ENCODE assay signal across 9 cellular contexts in the genomic region with DNA sequence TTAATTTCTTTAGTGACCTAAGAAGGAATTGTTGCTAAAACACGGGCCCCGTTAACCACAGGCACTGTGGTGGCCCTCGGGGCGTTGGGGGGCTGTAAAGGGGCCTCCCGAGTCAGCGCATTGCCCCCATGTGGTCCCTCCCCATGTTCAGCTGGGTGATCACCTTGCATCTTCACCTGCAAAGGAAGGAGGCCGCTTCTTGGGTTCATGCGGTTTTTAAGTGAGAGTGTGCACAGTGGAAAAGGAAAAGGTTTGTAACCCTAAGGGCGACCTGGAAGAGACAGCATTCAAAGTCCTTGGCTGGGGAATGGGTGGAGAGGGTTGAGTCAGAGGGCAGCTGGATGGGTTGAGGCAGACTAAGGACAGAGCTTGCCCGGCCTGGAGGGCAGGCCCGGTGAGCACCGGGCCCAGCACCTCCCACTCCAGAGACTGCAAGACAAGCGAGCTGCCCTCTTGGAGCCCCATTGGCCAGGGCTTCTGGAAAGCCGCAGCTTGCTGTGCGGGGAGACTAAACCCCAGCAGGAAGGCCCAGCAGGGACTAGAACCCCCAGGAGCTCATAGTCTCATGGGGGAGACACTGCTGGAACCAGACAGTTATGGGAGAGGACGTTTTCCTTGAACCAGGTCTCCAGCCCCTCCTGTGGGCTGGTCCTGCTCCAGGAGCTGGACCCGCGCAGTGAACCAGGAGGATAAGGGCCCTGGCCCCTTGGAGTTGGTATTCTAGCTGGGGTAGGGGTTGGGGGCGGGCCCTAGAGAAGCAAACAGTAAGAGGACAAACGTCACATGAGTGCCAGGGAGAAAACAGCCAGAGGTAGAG. TPM values are rescaled to one million over a fixed set of nuclear protein-coding genes. Genes with fewer than 3 reads are reported as not detected.
DNase-seq lines count a peak whose midpoint lies in the region; ATAC-seq and TF ChIP-seq lines count a peak whose summit lies in the region.
"Had no signal": no experiment of that assay in that cellular context is flagged by ENCODE, and none has a peak within 500 bp of the region (broad histone marks: within the 10 kb centered on the region; RNA-seq: fewer than 3 reads in every experiment).

No MANE protein-coding gene starts in this region.

- H3K36me3 Mint-ChIP-seq in GM23338 (ENCODE audit: low read depth) = peaks cover 32% of the 10 kb centered on the region
- H3K36me3 Mint-ChIP-seq in activated naive CD8-positive, alpha-beta T cell treated with anti-CD3 and anti-CD28 coated beads for 36 hours = peaks cover 22% of the 10 kb centered on the region

- no peak overlapping the region for H3K9ac ChIP-seq in smooth muscle cell (ENCODE audit: low read depth)

- H3K4me1 Mint-ChIP-seq in GM23338 = peaks cover 20% of the 10 kb centered on the region
- peaks cover 46% of the 10 kb centered on the region for H3K4me1 Mint-ChIP-seq in activated naive CD8-positive, alpha-beta T cell treated with anti-CD3 and anti-CD28 coated beads for 36 hours

- H3K4me3 ChIP-seq in GM23338 (no peak overlapping the region), right cardiac atrium (ENCODE audit: low read length) (no peak overlapping the region), smooth muscle cell (no peak overlapping the region)

- H3K79me2 ChIP-seq in GM23338 (replicated peaks; ENCODE audit: insufficient read depth) = no peaks in the 10 kb centered on the region
- H3K79me2 ChIP-seq in smooth muscle cell (ENCODE audit: low read depth) = no peaks in the 10 kb centered on the region

- 66% methylated on average over 20 of the region's 20 CpGs for WGBS in right cardiac atrium
- WGBS in smooth muscle cell (ENCODE audit: low lambda C conversion rate) = 76% methylated on average over 20 of the region's 20 CpGs

- H3K27ac Mint-ChIP-seq in GM23338 = peak overlapping the region; percentile 10; the same call in 1 of the 2 replicates
- H3K27ac Mint-ChIP-seq in activated naive CD8-positive, alpha-beta T cell treated with anti-CD3 and anti-CD28 coated beads for 36 hours = peak overlapping the region; percentile 23
- H3K27ac Mint-ChIP-seq: activated B cell treated with CpG ODN at 0.5 μM for 24 hours had no signal

- peaks cover 16% of the 10 kb centered on the region for H3K9me3 Mint-ChIP-seq in GM23338
- no peaks in the 10 kb centered on the region for H3K9me3 Mint-ChIP-seq in activated naive CD8-positive, alpha-beta T cell treated with anti-CD3 and anti-CD28 coated beads for 36 hours
- H3K9me3 Mint-ChIP-seq: activated B cell treated with CpG ODN at 0.5 μM for 24 hours had no signal

- H4K20me1 ChIP-seq in GM23338 (replicated peaks; ENCODE audit: insufficient read depth) (peaks cover 4% of the 10 kb centered on the region), smooth muscle cell (ENCODE audit: low read depth) (peaks cover 49% of the 10 kb centered on the region)

- TF ChIP-seq CTCF in GM23338 (conservative IDR thresholded peaks at IDR 0.05; ENCODE audit: low read depth in 2 of 2) = no peak
- no peak for TF ChIP-seq CTCF in smooth muscle cell (IDR thresholded peaks at IDR 0.05; ENCODE audit: borderline replicate concordance, insufficient read depth, poor library complexity, severe bottlenecking)

- H3K4me2 ChIP-seq in GM23338 (no peak overlapping the region), smooth muscle cell (no peak overlapping the region)

- H3K4me3 Mint-ChIP-seq in GM23338 = no peak overlapping the region
- no peak overlapping the region for H3K4me3 Mint-ChIP-seq in activated naive CD8-positive, alpha-beta T cell treated with anti-CD3 and anti-CD28 coated beads for 36 hours
- H3K4me3 Mint-ChIP-seq: activated B cell treated with CpG ODN at 0.5 μM for 24 hours had no signal

- intact Hi-C loops in right cardiac atrium (cut with DNase I) = loop anchor here (5.0 to 10.0 kb wide), 4 partner anchors 225 to 1095 kb away; no protein-coding TSS in a partner anchor

- H3K27ac ChIP-seq in GM23338 (ENCODE audit: low read depth) (no peak overlapping the region), right cardiac atrium (ENCODE audit: low read length) (peak overlapping the region; percentile 93), smooth muscle cell (ENCODE audit: low read depth) (peak overlapping the region; percentile 59)

- ATAC-seq in GM23338 = peak; percentile 23
- peak; percentile 15 to 44 for ATAC-seq in right cardiac atrium
- no peak for ATAC-seq in GM18909 (IDR thresholded peaks at IDR 0.05; ENCODE audit: poor library complexity, unreplicated experiment)
- ATAC-seq in GM19023 (IDR thresholded peaks at IDR 0.05; ENCODE audit: unreplicated experiment) = no peak

- H3K36me3 ChIP-seq in GM23338 (ENCODE audit: insufficient read depth) = peaks cover 6% of the 10 kb centered on the region; the same call in 1 of the 2 replicates
- peaks cover 7% of the 10 kb centered on the region for H3K36me3 ChIP-seq in smooth muscle cell (ENCODE audit: low read depth)

- DNase-seq in GM23338 (ENCODE audit: low spot score) (no peak), right cardiac atrium (peak; percentile 44 to 72 (median 67)), smooth muscle cell (lab: John Stamatoyannopoulos, UW; ENCODE audit: unreplicated experiment) (no peak), NCI-H1694 treated with DMSO at 0.1 percent for 48 hours (lab: John Stamatoyannopoulos, UW) (no peak), CD1c-positive myeloid dendritic cell (ENCODE audit: extremely low spot score) (no peak)
- no peak for DNase-seq in activated naive CD8-positive, alpha-beta T cell treated with anti-CD3 and anti-CD28 coated beads for 36 hours

- H2AFZ ChIP-seq in GM23338 (no peak overlapping the region), smooth muscle cell (ENCODE audit: low read depth) (no peak overlapping the region)

- peaks cover 20% of the 10 kb centered on the region for H3K27me3 Mint-ChIP-seq in GM23338 (ENCODE audit: insufficient read depth, low read depth, poor library complexity)
- no peaks in the 10 kb centered on the region for H3K27me3 Mint-ChIP-seq in activated naive CD8-positive, alpha-beta T cell treated with anti-CD3 and anti-CD28 coated beads for 36 hours
- H3K27me3 Mint-ChIP-seq: activated B cell treated with CpG ODN at 0.5 μM for 24 hours had no signal

- H3K27me3 ChIP-seq in GM23338 (ENCODE audit: insufficient read depth) (no peaks in the 10 kb centered on the region), right cardiac atrium (ENCODE audit: control insufficient read depth, insufficient read depth) (no peaks in the 10 kb centered on the region), smooth muscle cell (ENCODE audit: low read depth) (no peaks in the 10 kb centered on the region)

- H3F3A ChIP-seq in GM23338 (replicated peaks; ENCODE audit: low read depth) (peaks cover 15% of the 10 kb centered on the region), smooth muscle cell (ENCODE audit: low read depth) (peaks cover 25% of the 10 kb centered on the region)

- H3K9me3 ChIP-seq in right cardiac atrium (ENCODE audit: control insufficient read depth, low read length) = no peaks in the 10 kb centered on the region
- H3K9me3 ChIP-seq in smooth muscle cell (replicated peaks; ENCODE audit: low read depth) = no peaks in the 10 kb centered on the region

- H3K4me1 ChIP-seq in GM23338 (ENCODE audit: insufficient read depth) (no peaks in the 10 kb centered on the region), right cardiac atrium (ENCODE audit: control insufficient read depth, insufficient read depth, low read length) (peaks cover 24% of the 10 kb centered on the region), smooth muscle cell (ENCODE audit: low read depth) (no peaks in the 10 kb centered on the region)

- H3K9me2 ChIP-seq in GM23338 (ENCODE audit: insufficient read depth) = no peaks in the 10 kb centered on the region

TF ChIP-seq in GM23338, 12 proteins besides CTCF, POLR2A, EP300 and RAD21 (continues in another document):
- TF ChIP-seq NANOG (IDR thresholded peaks at IDR 0.05; ENCODE audit: borderline replicate concordance) = no peak
- no peak for TF ChIP-seq EZH2 (IDR thresholded peaks at IDR 0.05; ENCODE audit: low read depth, unreplicated experiment)
- TF ChIP-seq ZNF331 (CRISPR knock-in tag; IDR thresholded peaks at IDR 0.05; ENCODE audit: low read depth) = no peak
- no peak for TF ChIP-seq EZH2phosphoT487 (IDR thresholded peaks at IDR 0.05; ENCODE audit: unreplicated experiment)
- TF ChIP-seq CREB1 (CRISPR knock-in tag; IDR thresholded peaks at IDR 0.05; ENCODE audit: low read depth) = no peak
- TF ChIP-seq POLR2AphosphoS5 (IDR thresholded peaks at IDR 0.05; ENCODE audit: low read depth) = no peak
- TF ChIP-seq, protein P1, sequence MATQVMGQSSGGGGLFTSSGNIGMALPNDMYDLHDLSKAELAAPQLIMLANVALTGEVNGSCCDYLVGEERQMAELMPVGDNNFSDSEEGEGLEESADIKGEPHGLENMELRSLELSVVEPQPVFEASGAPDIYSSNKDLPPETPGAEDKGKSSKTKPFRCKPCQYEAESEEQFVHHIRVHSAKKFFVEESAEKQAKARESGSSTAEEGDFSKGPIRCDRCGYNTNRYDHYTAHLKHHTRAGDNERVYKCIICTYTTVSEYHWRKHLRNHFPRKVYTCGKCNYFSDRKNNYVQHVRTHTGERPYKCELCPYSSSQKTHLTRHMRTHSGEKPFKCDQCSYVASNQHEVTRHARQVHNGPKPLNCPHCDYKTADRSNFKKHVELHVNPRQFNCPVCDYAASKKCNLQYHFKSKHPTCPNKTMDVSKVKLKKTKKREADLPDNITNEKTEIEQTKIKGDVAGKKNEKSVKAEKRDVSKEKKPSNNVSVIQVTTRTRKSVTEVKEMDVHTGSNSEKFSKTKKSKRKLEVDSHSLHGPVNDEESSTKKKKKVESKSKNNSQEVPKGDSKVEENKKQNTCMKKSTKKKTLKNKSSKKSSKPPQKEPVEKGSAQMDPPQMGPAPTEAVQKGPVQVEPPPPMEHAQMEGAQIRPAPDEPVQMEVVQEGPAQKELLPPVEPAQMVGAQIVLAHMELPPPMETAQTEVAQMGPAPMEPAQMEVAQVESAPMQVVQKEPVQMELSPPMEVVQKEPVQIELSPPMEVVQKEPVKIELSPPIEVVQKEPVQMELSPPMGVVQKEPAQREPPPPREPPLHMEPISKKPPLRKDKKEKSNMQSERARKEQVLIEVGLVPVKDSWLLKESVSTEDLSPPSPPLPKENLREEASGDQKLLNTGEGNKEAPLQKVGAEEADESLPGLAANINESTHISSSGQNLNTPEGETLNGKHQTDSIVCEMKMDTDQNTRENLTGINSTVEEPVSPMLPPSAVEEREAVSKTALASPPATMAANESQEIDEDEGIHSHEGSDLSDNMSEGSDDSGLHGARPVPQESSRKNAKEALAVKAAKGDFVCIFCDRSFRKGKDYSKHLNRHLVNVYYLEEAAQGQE (IDR thresholded peaks at IDR 0.05; ENCODE audit: unreplicated experiment) = no peak

RNA-seq across cellular contexts. Expression of gene RGMA, which starts 59.2 kb away (rescaled TPM):
- total RNA-seq in GM23338 (2014; rRNA removed; shearing (Covaris generic)) = 24.6 and 34.2 TPM in 2 replicates
- polyA plus RNA-seq in GM23338 (2016; fragmentation: Nextera tagmentation; extraction: Ambion mirVana) (36.5 and 36.6 TPM in 2 replicates), right cardiac atrium (10.8 TPM), smooth muscle cell (0.35 and 0.72 TPM in 2 replicates)
- total RNA-seq in activated naive CD8-positive, alpha-beta T cell treated with anti-CD3 and anti-CD28 coated beads for 36 hours = under 1 TPM; 0.08 TPM
- total RNA-seq in right cardiac atrium (10 to 100 TPM in 3 of 4 donors, 1 to 10 TPM in 1; 9.2 to 16.4 (median 12.8) TPM), smooth muscle cell (0.04 TPM in 1 of 2 replicates, not detected in the other)
- total RNA-seq: activated B cell treated with CpG ODN at 0.5 μM for 24 hours had no signal

Comparison
In these comparisons a context has a peak if more than half of its experiments do, and no peak if none do; other contexts are left out.
1. ATAC-seq: peak in GM23338 (single experiment) and right cardiac atrium (2 of 2); none in GM18909 (single experiment) and GM19023 (single experiment).
2. DNase-seq: peak in right cardiac atrium (3 of 3); none in GM23338 (single experiment), activated naive CD8-positive, alpha-beta T cell treated with anti-CD3 and anti-CD28 coated beads for 36 hours (single experiment), smooth muscle cell (single experiment), NCI-H1694 treated with DMSO at 0.1 percent for 48 hours (single experiment) and CD1c-positive myeloid dendritic cell (single experiment).